In the genomic region with DNA sequence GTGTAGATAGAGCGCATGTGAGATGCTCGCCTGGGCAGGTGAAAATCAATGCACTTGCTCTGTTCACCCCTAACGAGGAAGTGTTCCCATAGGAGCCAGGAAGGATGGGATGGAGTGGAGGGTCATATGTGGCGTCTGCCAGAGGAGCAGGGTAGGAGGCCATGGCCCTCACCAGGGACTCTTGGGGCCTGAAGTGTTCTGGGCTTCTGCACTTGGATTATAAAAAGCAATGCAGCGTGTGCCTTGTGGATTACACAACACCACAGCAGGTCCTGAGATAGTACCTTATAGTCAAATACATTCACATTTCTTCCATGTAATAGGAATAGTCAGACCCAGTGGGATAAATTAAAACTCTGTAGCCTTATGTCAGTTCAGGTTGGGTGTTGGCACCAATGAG, we compare ENCODE assay signal across 13 cellular contexts.
"Had no signal": no experiment of that assay in that cellular context is flagged by ENCODE, and none has a peak within 500 bp of the region (broad histone marks: within the 10 kb centered on the region; RNA-seq: fewer than 3 reads in every experiment).

No MANE protein-coding gene starts in this region.

- H3K27ac ChIP-seq: esophagus squamous epithelium, sigmoid colon, thoracic aorta had no signal

- H3K4me3 ChIP-seq: esophagus squamous epithelium, mucosa of descending colon, sigmoid colon, stomach, thoracic aorta had no signal

- H3K9me3 ChIP-seq: esophagus squamous epithelium, mucosa of descending colon, sigmoid colon, stomach, thoracic aorta had no signal

- H3K9me3 Mint-ChIP-seq: activated naive CD4-positive, alpha-beta T cell treated with anti-CD3 and anti-CD28 coated beads, Interleukin-2, amount 50 U/mL, for 24 hours; activated T-helper 17 cell treated with anti-CD3 and anti-CD28 coated beads, Interleukin-2, amount 50 U/mL, for 72 hours; nephron had no signal

- H3K36me3 Mint-ChIP-seq: activated naive CD4-positive, alpha-beta T cell treated with anti-CD3 and anti-CD28 coated beads, Interleukin-2, amount 50 U/mL, for 24 hours had no signal

- H3K27me3 ChIP-seq: esophagus squamous epithelium, sigmoid colon, stomach had no signal

- H3K27ac Mint-ChIP-seq: activated naive CD4-positive, alpha-beta T cell treated with anti-CD3 and anti-CD28 coated beads, Interleukin-2, amount 50 U/mL, for 24 hours; nephron had no signal

- ATAC-seq: activated T-helper 17 cell treated with anti-CD3 and anti-CD28 coated beads, Interleukin-2, amount 50 U/mL, for 72 hours; mucosa of descending colon had no signal

- H3K36me3 ChIP-seq: sigmoid colon, thoracic aorta had no signal

- DNase-seq: activated CD8-positive, alpha-beta memory T cell treated with anti-CD3 and anti-CD28 coated beads for 24 hours; aorta; esophagus squamous epithelium; foreskin fibroblast; mammary epithelial cell; mucosa of descending colon; sigmoid colon; stimulated activated CD4-positive, alpha-beta T cell treated with anti-CD3 and anti-CD28 coated beads, Interleukin-12 subunit alpha, Interleukin-12 subunit beta, amount 100 ng/mL, for 4 hours; stomach had no signal

- H3K4me3 Mint-ChIP-seq: activated naive CD4-positive, alpha-beta T cell treated with anti-CD3 and anti-CD28 coated beads, Interleukin-2, amount 50 U/mL, for 24 hours; activated T-helper 17 cell treated with anti-CD3 and anti-CD28 coated beads, Interleukin-2, amount 50 U/mL, for 72 hours; nephron had no signal

- H3K27me3 Mint-ChIP-seq: activated naive CD4-positive, alpha-beta T cell treated with anti-CD3 and anti-CD28 coated beads, Interleukin-2, amount 50 U/mL, for 24 hours; activated T-helper 17 cell treated with anti-CD3 and anti-CD28 coated beads, Interleukin-2, amount 50 U/mL, for 72 hours had no signal
